ENCODE assay signal across 22 cellular contexts in the genomic region with DNA sequence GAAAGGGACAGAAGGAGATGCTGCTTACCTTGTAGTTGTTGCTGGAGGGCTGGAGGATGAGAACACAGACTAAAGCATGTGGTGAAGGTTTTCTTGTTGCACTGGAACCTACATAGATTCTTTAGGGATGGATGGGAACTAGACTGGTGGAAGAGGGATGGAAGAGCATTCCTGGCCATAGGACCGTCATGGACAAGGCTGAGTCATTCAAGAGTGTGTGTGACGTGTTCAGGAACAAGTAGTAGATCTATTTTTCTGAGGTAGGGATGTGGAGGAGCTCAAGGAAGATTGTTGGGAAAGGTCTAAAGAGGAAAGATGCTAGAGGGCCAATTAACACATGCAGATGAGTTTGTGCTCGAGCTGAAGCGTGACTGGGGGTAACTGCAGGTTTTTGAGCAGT. TPM values are rescaled to one million over a fixed set of nuclear protein-coding genes. Genes with fewer than 3 reads are reported as not detected.
DNase-seq lines count a peak whose midpoint lies in the region; ATAC-seq and TF ChIP-seq lines count a peak whose summit lies in the region.
"Had no signal": no experiment of that assay in that cellular context is flagged by ENCODE, and none has a peak within 500 bp of the region (broad histone marks: within the 10 kb centered on the region; RNA-seq: fewer than 3 reads in every experiment).

No MANE protein-coding gene starts in this region.

- POLR2A ChIA-PET in activated CD4-positive, alpha-beta memory T cell treated with anti-CD3 and anti-CD28 coated beads for 36 hours (lab: Charles Lee): no interaction called here
- POLR2A ChIA-PET in activated CD4-positive, alpha-beta memory T cell treated with anti-CD3 and anti-CD28 coated beads, Interleukin-2, amount 10 ng/mL, durations not matched to agents 7 days and 5 days (lab: Charles Lee): no interaction called here

- no peak overlapping the region for H3K27ac ChIP-seq in GM23338 (ENCODE audit: low read depth)
- H3K27ac ChIP-seq: Peyer's patch, prostate gland, testis had no signal

- ATAC-seq in GM23338 (no peak), natural killer cell (no peak), left cardiac atrium (no peak), sciatic nerve (no peak)
- ATAC-seq: left lobe of liver; stimulated activated naive B cell treated with anti-CD40 and anti-IgM and Interleukin-4, amounts not matched to agents 10 μg/mL and 1 μg/mL and 100 μg/mL, for 72 hours had no signal

- DNase-seq in activated CD4-positive, alpha-beta memory T cell treated with anti-CD3 and anti-CD28 coated beads for 36 hours: no peak
- no peak for DNase-seq in activated CD4-positive, alpha-beta memory T cell treated with anti-CD3 and anti-CD28 coated beads, Interleukin-2, amount 10 ng/mL, durations not matched to agents 7 days and 5 days
- no peak for DNase-seq in GM23338 (ENCODE audit: low spot score)
- no peak for DNase-seq in natural killer cell
- DNase-seq in NCI-H774 (lab: John Stamatoyannopoulos, UW): no peak
- no peak for DNase-seq in left cardiac atrium
- no peak for DNase-seq in sciatic nerve (ENCODE audit: low spot score)
- DNase-seq: dermis blood vessel endothelial cell; GOT3; mesenchymal stem cell; NCI-H1105 treated with DMSO at 0.1 percent for 48 hours; NCI-H1930; NCI-H524 treated with DMSO at 0.1 percent for 48 hours; nucleus accumbens; Peyer's patch; stimulated activated CD4-positive, alpha-beta T cell treated with anti-CD3 and anti-CD28 coated beads, Interleukin-4, amount 100 ng/mL, for 4 hours; stimulated activated naive B cell treated with anti-CD40 and anti-IgM and Interleukin-4, amounts not matched to agents 10 μg/mL and 1 μg/mL and 100 μg/mL, for 72 hours; SW 1271; testis had no signal

- H3K36me3 ChIP-seq in GM23338 (ENCODE audit: insufficient read depth): no peaks in the 10 kb centered on the region
- H3K36me3 ChIP-seq: Peyer's patch, prostate gland had no signal

- peaks cover 3% of the 10 kb centered on the region; the same call in 1 of the 2 replicates for H3K27me3 ChIP-seq in GM23338 (ENCODE audit: insufficient read depth)
- H3K27me3 ChIP-seq: Peyer's patch, testis had no signal

- H3K4me1 ChIP-seq in GM23338 (ENCODE audit: insufficient read depth): no peaks in the 10 kb centered on the region
- H3K4me1 ChIP-seq: Peyer's patch, prostate gland, testis had no signal

- no peak overlapping the region for H3K4me3 Mint-ChIP-seq in activated CD4-positive, alpha-beta memory T cell treated with anti-CD3 and anti-CD28 coated beads for 36 hours
- H3K4me3 Mint-ChIP-seq in activated CD4-positive, alpha-beta memory T cell treated with anti-CD3 and anti-CD28 coated beads, Interleukin-2, amount 10 ng/mL, durations not matched to agents 7 days and 5 days: no peak overlapping the region
- H3K4me3 Mint-ChIP-seq in GM23338 (no peak overlapping the region), natural killer cell (peak overlapping the region; percentile 58)
- H3K4me3 Mint-ChIP-seq in activated naive CD8-positive, alpha-beta T cell: peak overlapping the region; percentile 81
- H3K4me3 Mint-ChIP-seq: stimulated activated naive B cell treated with anti-CD40 and anti-IgM and Interleukin-4, amounts not matched to agents 10 μg/mL and 1 μg/mL and 100 μg/mL, for 72 hours had no signal

- H3K4me2 ChIP-seq in GM23338: no peak overlapping the region

- no peak overlapping the region for H3K4me3 ChIP-seq in GM23338
- H3K4me3 ChIP-seq: Peyer's patch, prostate gland, testis had no signal

- H3K9me2 ChIP-seq in GM23338 (ENCODE audit: insufficient read depth): peaks cover 4% of the 10 kb centered on the region; the same call in 1 of the 2 replicates

- peak overlapping the region; percentile 24; the same call in 1 of the 2 replicates for H2AFZ ChIP-seq in GM23338

- CTCF ChIA-PET in activated CD4-positive, alpha-beta memory T cell treated with anti-CD3 and anti-CD28 coated beads for 36 hours (lab: Charles Lee): interaction anchor here (1.8 to 3.2 kb wide), 2 partner anchors 11 to 92 kb away, joined by 7 to 12 read pairs; no protein-coding TSS in a partner anchor
- CTCF ChIA-PET in activated CD4-positive, alpha-beta memory T cell treated with anti-CD3 and anti-CD28 coated beads, Interleukin-2, amount 10 ng/mL, durations not matched to agents 7 days and 5 days (lab: Charles Lee): interaction anchor here (1.9 to 2.0 kb wide), 2 partner anchors 11 to 92 kb away, joined by 4 to 5 read pairs; no protein-coding TSS in a partner anchor

- no peaks in the 10 kb centered on the region for H3K27me3 Mint-ChIP-seq in activated CD4-positive, alpha-beta memory T cell treated with anti-CD3 and anti-CD28 coated beads for 36 hours
- no peaks in the 10 kb centered on the region for H3K27me3 Mint-ChIP-seq in activated CD4-positive, alpha-beta memory T cell treated with anti-CD3 and anti-CD28 coated beads, Interleukin-2, amount 10 ng/mL, durations not matched to agents 7 days and 5 days
- no peaks in the 10 kb centered on the region for H3K27me3 Mint-ChIP-seq in GM23338 (ENCODE audit: insufficient read depth, low read depth, poor library complexity)
- H3K27me3 Mint-ChIP-seq in activated naive CD8-positive, alpha-beta T cell: no peaks in the 10 kb centered on the region
- no peaks in the 10 kb centered on the region for H3K27me3 Mint-ChIP-seq in natural killer cell (ENCODE audit: low read depth in 2 of 2)

- peaks cover 69% of the 10 kb centered on the region for H3K4me1 Mint-ChIP-seq in activated CD4-positive, alpha-beta memory T cell treated with anti-CD3 and anti-CD28 coated beads for 36 hours (ENCODE audit: low read depth)
- peaks cover 68% of the 10 kb centered on the region for H3K4me1 Mint-ChIP-seq in activated CD4-positive, alpha-beta memory T cell treated with anti-CD3 and anti-CD28 coated beads, Interleukin-2, amount 10 ng/mL, durations not matched to agents 7 days and 5 days
- H3K4me1 Mint-ChIP-seq in GM23338 (no peaks in the 10 kb centered on the region), natural killer cell (peaks cover 85 to 86% of the 10 kb centered on the region in 2 donors)
- peaks cover 87% of the 10 kb centered on the region for H3K4me1 Mint-ChIP-seq in activated naive CD8-positive, alpha-beta T cell (ENCODE audit: low read depth)

- no peaks in the 10 kb centered on the region for H3K79me2 ChIP-seq in GM23338 (replicated peaks; ENCODE audit: insufficient read depth)

- no peaks in the 10 kb centered on the region for H3K9me3 Mint-ChIP-seq in activated CD4-positive, alpha-beta memory T cell treated with anti-CD3 and anti-CD28 coated beads for 36 hours
- peaks cover 4% of the 10 kb centered on the region for H3K9me3 Mint-ChIP-seq in activated CD4-positive, alpha-beta memory T cell treated with anti-CD3 and anti-CD28 coated beads, Interleukin-2, amount 10 ng/mL, durations not matched to agents 7 days and 5 days
- H3K9me3 Mint-ChIP-seq in GM23338 (no peaks in the 10 kb centered on the region), natural killer cell (no peaks in the 10 kb centered on the region)
- no peaks in the 10 kb centered on the region for H3K9me3 Mint-ChIP-seq in activated naive CD8-positive, alpha-beta T cell (ENCODE audit: low read depth)
- H3K9me3 Mint-ChIP-seq: stimulated activated naive B cell treated with anti-CD40 and anti-IgM and Interleukin-4, amounts not matched to agents 10 μg/mL and 1 μg/mL and 100 μg/mL, for 72 hours had no signal

- no peaks in the 10 kb centered on the region for H4K20me1 ChIP-seq in GM23338 (replicated peaks; ENCODE audit: insufficient read depth)

- no peak for TF ChIP-seq CTCF in GM23338 (conservative IDR thresholded peaks at IDR 0.05; ENCODE audit: low read depth in 2 of 2)
- no peak for TF ChIP-seq CTCF in natural killer cell (IDR thresholded peaks at IDR 0.05)

- intact Hi-C loops in activated CD4-positive, alpha-beta memory T cell treated with anti-CD3 and anti-CD28 coated beads for 36 hours (cut with micrococcal nuclease): no loop called here
- intact Hi-C loops in natural killer cell (cut with micrococcal nuclease): no loop called here
- intact Hi-C loops in left cardiac atrium (cut with DNase I): no loop called here
- intact Hi-C loops in sciatic nerve (cut with DNase I): no loop called here

- H3K36me3 Mint-ChIP-seq in activated CD4-positive, alpha-beta memory T cell treated with anti-CD3 and anti-CD28 coated beads for 36 hours: peaks cover 47% of the 10 kb centered on the region
- H3K36me3 Mint-ChIP-seq in activated CD4-positive, alpha-beta memory T cell treated with anti-CD3 and anti-CD28 coated beads, Interleukin-2, amount 10 ng/mL, durations not matched to agents 7 days and 5 days (ENCODE audit: low read depth): peaks cover 86% of the 10 kb centered on the region
- H3K36me3 Mint-ChIP-seq in GM23338 (ENCODE audit: low read depth): no peaks in the 10 kb centered on the region
- peaks cover 55% of the 10 kb centered on the region for H3K36me3 Mint-ChIP-seq in activated naive CD8-positive, alpha-beta T cell
- H3K36me3 Mint-ChIP-seq in natural killer cell: peaks cover 54% of the 10 kb centered on the region

- peak overlapping the region; percentile 9 for H3K27ac Mint-ChIP-seq in activated CD4-positive, alpha-beta memory T cell treated with anti-CD3 and anti-CD28 coated beads for 36 hours
- H3K27ac Mint-ChIP-seq in activated CD4-positive, alpha-beta memory T cell treated with anti-CD3 and anti-CD28 coated beads, Interleukin-2, amount 10 ng/mL, durations not matched to agents 7 days and 5 days: no peak overlapping the region
- H3K27ac Mint-ChIP-seq in GM23338 (no peak overlapping the region), natural killer cell (peak overlapping the region; percentile 48 to 78)
- peak overlapping the region; percentile 82 for H3K27ac Mint-ChIP-seq in activated naive CD8-positive, alpha-beta T cell
- H3K27ac Mint-ChIP-seq: stimulated activated naive B cell treated with anti-CD40 and anti-IgM and Interleukin-4, amounts not matched to agents 10 μg/mL and 1 μg/mL and 100 μg/mL, for 72 hours had no signal

- no peaks in the 10 kb centered on the region for H3F3A ChIP-seq in GM23338 (replicated peaks; ENCODE audit: low read depth)

TF ChIP-seq in GM23338, 12 proteins besides CTCF, POLR2A, EP300 and RAD21 (continues in another document):
- TF ChIP-seq EZH2phosphoT487 (IDR thresholded peaks at IDR 0.05; ENCODE audit: unreplicated experiment) (no peak), POLR2AphosphoS5 (IDR thresholded peaks at IDR 0.05; ENCODE audit: low read depth) (no peak), JUNB (IDR thresholded peaks at IDR 0.05; ENCODE audit: unreplicated experiment) (no peak), ZNF331 (CRISPR knock-in tag; IDR thresholded peaks at IDR 0.05; ENCODE audit: low read depth) (no peak)

RNA-seq across cellular contexts. Expression of gene STAT4, which starts 6.6 kb away (rescaled TPM):
- 10 to 100 TPM; 52.4 to 52.6 TPM for total RNA-seq in activated CD4-positive, alpha-beta memory T cell treated with anti-CD3 and anti-CD28 coated beads for 36 hours
- total RNA-seq in activated CD4-positive, alpha-beta memory T cell treated with anti-CD3 and anti-CD28 coated beads, Interleukin-2, amount 10 ng/mL, durations not matched to agents 7 days and 5 days: 100 to 1,000 TPM; 122 to 124 TPM
- total RNA-seq in GM23338 (2014; rRNA removed; shearing (Covaris generic)): 0.16 and 0.52 TPM in 2 replicates
- 0.30 and 0.86 TPM in 2 replicates for polyA plus RNA-seq in GM23338 (2016; fragmentation: Nextera tagmentation; extraction: Ambion mirVana)
- total RNA-seq in natural killer cell: 100 to 1,000 TPM; 264 to 339 (median 304) TPM
- total RNA-seq in left cardiac atrium: 10 to 100 TPM; 11.6 to 22.9 TPM
- total RNA-seq in sciatic nerve: 3.5 TPM

Comparison
In these comparisons a context has a peak if more than half of its experiments do, and no peak if none do; other contexts are left out.
1. H3K27ac Mint-ChIP-seq: peak in activated CD4-positive, alpha-beta memory T cell treated with anti-CD3 and anti-CD28 coated beads for 36 hours (single experiment), activated naive CD8-positive, alpha-beta T cell (single experiment) and natural killer cell (2 of 2); none in activated CD4-positive, alpha-beta memory T cell treated with anti-CD3 and anti-CD28 coated beads, Interleukin-2, amount 10 ng/mL, durations not matched to agents 7 days and 5 days (single experiment) and GM23338 (single experiment).
2. H3K4me3 Mint-ChIP-seq: peak in activated naive CD8-positive, alpha-beta T cell (single experiment) and natural killer cell (single experiment); none in activated CD4-positive, alpha-beta memory T cell treated with anti-CD3 and anti-CD28 coated beads for 36 hours (single experiment), activated CD4-positive, alpha-beta memory T cell treated with anti-CD3 and anti-CD28 coated beads, Interleukin-2, amount 10 ng/mL, durations not matched to agents 7 days and 5 days (single experiment) and GM23338 (single experiment).